8 cellular contexts compared by ENCODE assay signal in genomic region chr13:95301947-95302386, GRCh38. TPM values are rescaled to one million over a fixed set of nuclear protein-coding genes. Genes with fewer than 3 reads are reported as not detected.
DNase-seq lines count a peak whose midpoint lies in the region; ATAC-seq and TF ChIP-seq lines count a peak whose summit lies in the region.

No MANE protein-coding gene starts in this region.

- H3K4me3 ChIP-seq in choroid plexus epithelial cell (ENCODE audit: low read depth, low read length) = peak overlapping the region; percentile 81

- intact Hi-C loops in natural killer cell (cut with micrococcal nuclease) = loop anchor here (5.0 kb wide), 1 partner anchor 80 kb away; no protein-coding TSS in a partner anchor

- in situ Hi-C loops in GM13977 (cut with MboI; ENCODE audit: low pct_unique_long_range_greater_than_20kb, low sequenced_read_pairs, unreplicated experiment) = no loop called here

- DNase-seq in NCI-H2171 (lab: John Stamatoyannopoulos, UW) (peak; percentile 46), NCI-H2171 treated with DMSO at 0.1 percent for 48 hours (lab: John Stamatoyannopoulos, UW) (no peak), NOMO-1 treated with DMSO at 0.1 percent for 48 hours (lab: John Stamatoyannopoulos, UW; ENCODE audit: unreplicated experiment) (peak; percentile 49), choroid plexus epithelial cell (ENCODE audit: low read depth) (no peak), natural killer cell (no peak), GM13977 (ENCODE audit: low spot score) (no peak)

- peak overlapping the region; percentile 81 for H3K4me3 Mint-ChIP-seq in natural killer cell

- H3K9me3 Mint-ChIP-seq in natural killer cell = no peaks in the 10 kb centered on the region

- peaks cover 0 to 2% of the 10 kb centered on the region in 2 donors for H3K27me3 Mint-ChIP-seq in natural killer cell (ENCODE audit: low read depth in 2 of 2)

- peaks cover 15 to 16% of the 10 kb centered on the region in 2 donors for H3K4me1 Mint-ChIP-seq in natural killer cell

- ATAC-seq in natural killer cell = no peak
- no peak for ATAC-seq in HG03457 (IDR thresholded peaks at IDR 0.05; ENCODE audit: unreplicated experiment)
- no peak for ATAC-seq in GM21526 (IDR thresholded peaks at IDR 0.05; ENCODE audit: low FRiP score, unreplicated experiment)

- no peak overlapping the region for H3K27ac Mint-ChIP-seq in natural killer cell

- TF ChIP-seq CTCF in choroid plexus epithelial cell (conservative IDR thresholded peaks at IDR 0.05; ENCODE audit: low read depth, low read length) (no peak), natural killer cell (IDR thresholded peaks at IDR 0.05) (no peak), GM13977 (IDR thresholded peaks at IDR 0.05; ENCODE audit: extremely low read depth, insufficient read depth, missing control alignments) (no peak)

- no peaks in the 10 kb centered on the region for H3K36me3 Mint-ChIP-seq in natural killer cell

RNA-seq across cellular contexts. Expression of gene ABCC4, which starts 0.7 kb away (rescaled TPM):
- total RNA-seq in natural killer cell = 10 to 100 TPM in 1 of 3 donors, 1 to 10 TPM in 2; 4.8 to 10.3 (median 6.5) TPM

Comparison
In these comparisons a context has a peak if more than half of its experiments do, and no peak if none do; other contexts are left out.
1. DNase-seq: peak in NCI-H2171 (single experiment) and NOMO-1 treated with DMSO at 0.1 percent for 48 hours (single experiment); none in NCI-H2171 treated with DMSO at 0.1 percent for 48 hours (single experiment), choroid plexus epithelial cell (single experiment), natural killer cell (single experiment) and GM13977 (single experiment).